11 cellular contexts compared by ENCODE assay signal in genomic region chr11:57481915-57482781, GRCh38. TPM values are rescaled to one million over a fixed set of nuclear protein-coding genes. Genes with fewer than 3 reads are reported as not detected.
A peak's percentile ranks its signal among the peaks of the same experiment; 100 is the strongest.
DNase-seq lines count a peak whose midpoint lies in the region; ATAC-seq, FAIRE-seq and TF ChIP-seq lines count a peak whose summit lies in the region.
"Had no signal": no experiment of that assay in that cellular context is flagged by ENCODE, and none has a peak within 500 bp of the region (broad histone marks: within the 10 kb centered on the region; RNA-seq: fewer than 3 reads in every experiment).

No MANE protein-coding gene starts in this region.

- CTCF ChIA-PET in CD8-positive, alpha-beta T cell (lab: Charles Lee) = interaction anchor here (0.6 to 13.9 kb wide), 10 partner anchors 10 to 134 kb away, joined by 3 to 237 read pairs (median 6); partner anchors contain the start of gene RTN4RL2

- no peak for TF ChIP-seq POLR2A in esophagus squamous epithelium (IDR thresholded peaks at IDR 0.05)

- TF ChIP-seq CTCF in CD8-positive, alpha-beta T cell (IDR thresholded peaks at IDR 0.05) = no peak
- no peak for TF ChIP-seq CTCF in esophagus squamous epithelium (IDR thresholded peaks at IDR 0.05)

- peak overlapping the region; percentile 58 for H3K4me2 ChIP-seq in trophoblast cell (ENCODE audit: low read length)

- H3K4ac ChIP-seq in trophoblast cell (ENCODE audit: low read depth, low read length) = no peak overlapping the region

- peaks cover 15% of the 10 kb centered on the region for H3K4me1 Mint-ChIP-seq in CD8-positive, alpha-beta T cell (ENCODE audit: low read depth)

- no peak for DNase-seq in CD8-positive, alpha-beta T cell
- DNase-seq in NT2/D1 (ENCODE audit: low read depth, low spot score) = no peak
- no peak for DNase-seq in esophagus squamous epithelium (lab: John Stamatoyannopoulos, UW)
- no peak for DNase-seq in trophoblast cell
- no peak for DNase-seq in HAP-1 (ENCODE audit: low spot score in 2 of 2)
- no peak for DNase-seq in head of caudate nucleus
- no peak for DNase-seq in RCC 7860 (ENCODE audit: low spot score)
- DNase-seq: cortex of kidney had no signal

- H3K9ac ChIP-seq in NT2/D1 (ENCODE audit: insufficient read length, low read depth) (peak overlapping the region; percentile 90), trophoblast cell (ENCODE audit: low read length) (no peak overlapping the region)

- 23 to 31% methylated on average over 21 to 23 of the region's 44 CpGs for WGBS in esophagus squamous epithelium, 2 donors
- no CpG with 5 or more reads among the region's 44 CpGs for WGBS in trophoblast cell (ENCODE audit: extremely low coverage, insufficient coverage, insufficient read length)

- ATAC-seq in CD8-positive, alpha-beta T cell = no peak
- no peak for ATAC-seq in GM21367 (IDR thresholded peaks at IDR 0.05; ENCODE audit: unreplicated experiment)

- FAIRE-seq in RCC 7860 (lab: Jason Lieb, UNC) = no peak

- peaks cover 22% of the 10 kb centered on the region for H3K36me3 Mint-ChIP-seq in CD8-positive, alpha-beta T cell

- H2AK5ac ChIP-seq in trophoblast cell (ENCODE audit: low read length) = no peak overlapping the region

- intact Hi-C loops in CD8-positive, alpha-beta T cell (cut with DNase I, micrococcal nuclease) = loop anchor here in 1 of 2 experiments (10.0 kb wide), 1 partner anchor 637 kb away; no protein-coding TSS in a partner anchor
- intact Hi-C loops in esophagus squamous epithelium (cut with DNase I) (loop anchor here (5.0 kb wide), 1 partner anchor 165 kb away; the partner anchor contains the start of gene YPEL4), head of caudate nucleus (cut with DNase I) (no loop called here)

- H2BK12ac ChIP-seq in trophoblast cell (ENCODE audit: low read length) = no peak overlapping the region

- H3K4me1 ChIP-seq in CD8-positive, alpha-beta T cell (ENCODE audit: insufficient read depth, low read length) = peaks cover 6% of the 10 kb centered on the region
- H3K4me1 ChIP-seq in NT2/D1 (ENCODE audit: insufficient read depth, insufficient read length) (peaks cover 16% of the 10 kb centered on the region), esophagus squamous epithelium (peaks cover 15 to 37% (median 25%) of the 10 kb centered on the region in 3 donors), trophoblast cell (ENCODE audit: control insufficient read depth in 1 of 2, insufficient read depth in 2 of 2, low read length in 2 of 2) (peaks cover 0 to 7% of the 10 kb centered on the region in 2 experiments), HAP-1 (no peaks in the 10 kb centered on the region)

- H3K23ac ChIP-seq in trophoblast cell (ENCODE audit: low read length) = no peak overlapping the region

- H3K36me3 ChIP-seq in CD8-positive, alpha-beta T cell (ENCODE audit: insufficient read depth, low read length) = peaks cover 2% of the 10 kb centered on the region
- H3K36me3 ChIP-seq in NT2/D1 (ENCODE audit: insufficient read depth, insufficient read length, low read length) = no peaks in the 10 kb centered on the region
- H3K36me3 ChIP-seq in esophagus squamous epithelium = peaks cover 0 to 34% (median 4%) of the 10 kb centered on the region in 3 donors
- no peaks in the 10 kb centered on the region for H3K36me3 ChIP-seq in trophoblast cell (ENCODE audit: control insufficient read depth in 1 of 2, insufficient read depth in 2 of 2, low read length in 2 of 2)
- H3K36me3 ChIP-seq in HAP-1 (replicated peaks) = peaks cover 25% of the 10 kb centered on the region

- H2BK120ac ChIP-seq in trophoblast cell (ENCODE audit: insufficient read depth, low read length, poor library complexity) = no peak overlapping the region

- peak overlapping the region; percentile 43 for H3K4me3 Mint-ChIP-seq in CD8-positive, alpha-beta T cell

- no peak overlapping the region for H2AFZ ChIP-seq in trophoblast cell (ENCODE audit: insufficient read depth, low read length, poor library complexity)

- no peaks in the 10 kb centered on the region for H3K79me2 ChIP-seq in trophoblast cell (ENCODE audit: control insufficient read depth, insufficient read depth, low read length, poor library complexity)

- H3K14ac ChIP-seq in trophoblast cell (ENCODE audit: low read length) = no peak overlapping the region

- peaks cover 15% of the 10 kb centered on the region for H3K27me3 Mint-ChIP-seq in CD8-positive, alpha-beta T cell (ENCODE audit: low read depth)

- H3K4me3 ChIP-seq in CD8-positive, alpha-beta T cell (ENCODE audit: low read depth, low read length) = no peak overlapping the region
- H3K4me3 ChIP-seq in NT2/D1 (ENCODE audit: insufficient read length, low read depth) (peak overlapping the region; percentile 62), esophagus squamous epithelium (peak overlapping the region in 3 of 4 donors; percentile 28 to 60 (median 36)), trophoblast cell (ENCODE audit: low read depth, low read length) (no peak overlapping the region), HAP-1 (no peak overlapping the region)

- no peak overlapping the region for H3K27ac ChIP-seq in CD8-positive, alpha-beta T cell (ENCODE audit: low read depth, low read length)
- H3K27ac ChIP-seq in esophagus squamous epithelium (no peak overlapping the region), trophoblast cell (ENCODE audit: low read depth, low read length) (no peak overlapping the region)

- POLR2A ChIA-PET in CD8-positive, alpha-beta T cell (lab: Charles Lee) = interaction anchor here (1.2 to 1.4 kb wide), 2 partner anchors 23 to 25 kb away, joined by 3 read pairs; no protein-coding TSS in a partner anchor

- H3K27ac Mint-ChIP-seq in CD8-positive, alpha-beta T cell = no peak overlapping the region

- H3K18ac ChIP-seq in trophoblast cell (ENCODE audit: low read length) = no peak overlapping the region

- H3K27me3 ChIP-seq in CD8-positive, alpha-beta T cell (ENCODE audit: insufficient read depth, low read length) = peaks cover 10% of the 10 kb centered on the region
- H3K27me3 ChIP-seq in NT2/D1 (ENCODE audit: insufficient read depth, insufficient read length) = peaks cover 20% of the 10 kb centered on the region
- H3K27me3 ChIP-seq in esophagus squamous epithelium = peaks cover 5 to 48% (median 10%) of the 10 kb centered on the region in 4 donors
- peaks cover 27% of the 10 kb centered on the region for H3K27me3 ChIP-seq in trophoblast cell (ENCODE audit: insufficient read depth, low read length)
- H3K27me3 ChIP-seq in HAP-1 (ENCODE audit: low read depth) = no peaks in the 10 kb centered on the region

- no peak overlapping the region for H4K12ac ChIP-seq in trophoblast cell (ENCODE audit: low read depth, low read length)

- no peaks in the 10 kb centered on the region for H3K9me3 Mint-ChIP-seq in CD8-positive, alpha-beta T cell

- H4K91ac ChIP-seq in trophoblast cell (ENCODE audit: low read depth, low read length) = no peak overlapping the region

- in situ Hi-C loops in HAP-1 (cut with MboI; ENCODE audit: low sequenced_read_pairs) = no loop called here

- no peaks in the 10 kb centered on the region for H3K79me1 ChIP-seq in trophoblast cell (ENCODE audit: low read length)

- no peaks in the 10 kb centered on the region for H3K9me3 ChIP-seq in CD8-positive, alpha-beta T cell (ENCODE audit: low read length)
- H3K9me3 ChIP-seq in NT2/D1 (ENCODE audit: insufficient read depth, low read length) = no peaks in the 10 kb centered on the region
- H3K9me3 ChIP-seq in esophagus squamous epithelium = no peaks in the 10 kb centered on the region
- no peaks in the 10 kb centered on the region for H3K9me3 ChIP-seq in trophoblast cell (ENCODE audit: insufficient read depth, low read depth, low read length)
- no peaks in the 10 kb centered on the region for H3K9me3 ChIP-seq in HAP-1

- no peak overlapping the region for H4K8ac ChIP-seq in trophoblast cell (ENCODE audit: low read depth, low read length)

- no peak overlapping the region for H2BK5ac ChIP-seq in trophoblast cell (ENCODE audit: low read depth, low read length, poor library complexity)

RNA-seq across cellular contexts. Expression of gene RTN4RL2, which starts 21.8 kb away (rescaled TPM):
- under 1 TPM; 0.16 to 0.31 TPM for total RNA-seq in CD8-positive, alpha-beta T cell
- 1 to 10 TPM in 2 of 4 donors, under 1 TPM in 2; 0.66 to 1.1 (median 0.90) TPM for total RNA-seq in esophagus squamous epithelium
- polyA plus RNA-seq in trophoblast cell (2013) = 0.12 and 0.16 TPM in 2 replicates

RNA-seq across cellular contexts. Expression of gene SLC43A1, which starts 33.4 kb away (rescaled TPM):
- total RNA-seq in CD8-positive, alpha-beta T cell = 1 to 10 TPM; 4.4 to 7.5 TPM
- 10 to 100 TPM in 1 of 4 donors, 1 to 10 TPM in 3; 1.8 to 11.4 (median 4.1) TPM for total RNA-seq in esophagus squamous epithelium
- polyA plus RNA-seq in trophoblast cell (2013) = 0.29 and 0.37 TPM in 2 replicates

RNA-seq across cellular contexts. Expression of gene TIMM10, which starts 48.4 kb away (rescaled TPM):
- total RNA-seq in CD8-positive, alpha-beta T cell = 10 to 100 TPM; 16.4 to 18.9 TPM
- 10 to 100 TPM; 33.0 to 47.3 (median 38.7) TPM for total RNA-seq in esophagus squamous epithelium
- 61.0 and 61.7 TPM in 2 replicates for polyA plus RNA-seq in trophoblast cell (2013)

RNA-seq across cellular contexts. Expression of gene SLC43A3, which starts 55.2 kb away (rescaled TPM):
- total RNA-seq in CD8-positive, alpha-beta T cell = 10 to 100 TPM in 1 of 2 experiments, 1 to 10 TPM in 1; 9.3 to 11.3 TPM
- 10 to 100 TPM; 54.1 to 90.9 (median 75.6) TPM for total RNA-seq in esophagus squamous epithelium
- polyA plus RNA-seq in trophoblast cell (2013) = 3.7 and 4.0 TPM in 2 replicates

RNA-seq across cellular contexts. Expression of gene SMTNL1, which starts 55.2 kb away (rescaled TPM):
- not detected for total RNA-seq in CD8-positive, alpha-beta T cell
- total RNA-seq in esophagus squamous epithelium = not detected
- polyA plus RNA-seq in trophoblast cell (2013) = 0.04 TPM in 1 of 2 replicates, not detected in the other
- total RNA-seq: Daoy, ureter had no signal

Comparison
In these comparisons a context has a peak if more than half of its experiments do, and no peak if none do; other contexts are left out.
1. H3K4me3 ChIP-seq: peak in NT2/D1 (single experiment) and esophagus squamous epithelium (3 of 4); none in CD8-positive, alpha-beta T cell (single experiment), trophoblast cell (single experiment) and HAP-1 (single experiment).